31 cellular contexts compared by ENCODE assay signal in the genomic region with DNA sequence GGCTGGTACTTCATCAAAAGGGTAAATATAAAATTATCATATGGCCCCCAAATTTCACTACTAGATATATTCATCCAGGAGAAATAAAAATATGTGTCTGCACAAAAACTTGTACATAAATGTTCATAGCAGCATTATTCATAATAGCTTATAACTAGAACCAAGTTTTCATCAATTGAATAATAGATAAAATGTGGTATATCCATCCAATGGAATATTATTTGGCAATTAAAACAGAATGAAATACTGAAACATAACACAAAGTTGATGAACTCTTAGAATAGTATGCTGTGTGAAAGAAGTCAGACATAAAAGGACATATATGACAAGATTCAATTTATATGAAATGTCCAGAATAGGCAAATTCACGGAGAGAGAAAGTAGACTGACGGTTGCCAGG.
DNase-seq lines count a peak whose midpoint lies in the region; ATAC-seq, FAIRE-seq and TF ChIP-seq lines count a peak whose summit lies in the region.
"Had no signal": no experiment of that assay in that cellular context is flagged by ENCODE, and none has a peak within 500 bp of the region (broad histone marks: within the 10 kb centered on the region; RNA-seq: fewer than 3 reads in every experiment).

No MANE protein-coding gene starts in this region.

- H3K36me3 ChIP-seq in SK-N-SH (replicated peaks in 1 of 2; ENCODE audit: control insufficient read depth in 1 of 2, insufficient read depth in 2 of 2, low read length in 1 of 2) = no peaks in the 10 kb centered on the region
- H3K36me3 ChIP-seq: BE2C; BLaER1; BLaER1 treated with 17β-estradiol and CSF1 and Interleukin-3, amounts not matched to agents 10 nM and 100 nM had no signal

- DNase-seq in SK-N-SH = no peak
- DNase-seq in activated CD4-positive, alpha-beta T cell treated with anti-CD3 and anti-CD28 coated beads, Interleukin-2, amount 50 U/mL, for 1 hour = no peak
- DNase-seq: 8988T; ACHN; AML-193; BE2C; C1 segment of cervical spinal cord; Caco-2; Calu3; CD4-positive, alpha-beta memory T cell; CD4-positive, alpha-beta T cell; CD4-positive, CD25-positive, alpha-beta regulatory T cell; CD8-positive, alpha-beta memory T cell; CD8-positive, alpha-beta T cell; COR-L47; DMS 273 treated with DMSO at 0.1 percent for 48 hours; DMS153; DMS53; DMS79; DMS79 treated with DMSO at 0.1 percent for 48 hours; DND-41; EL had no signal

- no peak for TF ChIP-seq CTCF in SK-N-SH (IDR thresholded peaks at IDR 0.05)

- H3K4me3 ChIP-seq in SK-N-SH (ENCODE audit: low read depth in 2 of 2, low read length in 1 of 2) = no peak overlapping the region
- H3K4me3 ChIP-seq: A549; BLaER1; BLaER1 treated with 17β-estradiol and CSF1 and Interleukin-3, amounts not matched to agents 10 nM and 100 nM had no signal

- POLR2A ChIA-PET in SK-N-SH (lab: Yijun Ruan, JAX) = no interaction called here

- peaks cover 3% of the 10 kb centered on the region for H3F3A ChIP-seq in SK-N-SH (replicated peaks; ENCODE audit: insufficient read depth)

- no peak for ATAC-seq in SK-N-SH treated with all-trans-retinoic acid at 6 μM for 48 hours
- ATAC-seq: A549; CD8-positive, alpha-beta T cell had no signal

- WGBS in SK-N-SH (ENCODE audit: low lambda C conversion rate) = 54% methylated on average over 2 of the region's 2 CpGs

- peaks cover 0 to 9% of the 10 kb centered on the region in 2 experiments; a peak in 2 of 4 replicates for H3K4me1 ChIP-seq in SK-N-SH (ENCODE audit: control insufficient read depth in 1 of 2, insufficient read depth in 2 of 2, low read depth in 1 of 2, low read length in 1 of 2)
- H3K4me1 ChIP-seq: A549; BE2C; BLaER1; BLaER1 treated with 17β-estradiol and CSF1 and Interleukin-3, amounts not matched to agents 10 nM and 100 nM; Caco-2 had no signal

- no peak for TF ChIP-seq RAD21 in SK-N-SH (IDR thresholded peaks at IDR 0.05; ENCODE audit: low read length)

- H3K27ac ChIP-seq in SK-N-SH (ENCODE audit: low read depth in 2 of 2, low read length in 1 of 2) = no peak overlapping the region
- H3K27ac ChIP-seq: 22Rv1; A549; BLaER1; BLaER1 treated with 17β-estradiol and CSF1 and Interleukin-3, amounts not matched to agents 10 nM and 100 nM; C4-2B had no signal

- CTCF ChIA-PET in SK-N-SH (lab: Yijun Ruan, JAX) = no interaction called here

- H3K27me3 ChIP-seq in SK-N-SH (ENCODE audit: insufficient read depth) = no peaks in the 10 kb centered on the region
- H3K27me3 ChIP-seq: BE2C; BLaER1; BLaER1 treated with 17β-estradiol and CSF1 and Interleukin-3, amounts not matched to agents 10 nM and 100 nM had no signal

- no peak overlapping the region for H2AFZ ChIP-seq in SK-N-SH (ENCODE audit: low read depth)

- no peaks in the 10 kb centered on the region for H4K20me1 ChIP-seq in SK-N-SH (ENCODE audit: insufficient read depth)
- H4K20me1 ChIP-seq: BLaER1; BLaER1 treated with 17β-estradiol and CSF1 and Interleukin-3, amounts not matched to agents 10 nM and 100 nM had no signal

- no peak overlapping the region for H3K4me2 ChIP-seq in SK-N-SH
- H3K4me2 ChIP-seq: A549; BLaER1; BLaER1 treated with 17β-estradiol and CSF1 and Interleukin-3, amounts not matched to agents 10 nM and 100 nM had no signal

- no peak overlapping the region for H3K9ac ChIP-seq in SK-N-SH
- H3K9ac ChIP-seq: BLaER1; BLaER1 treated with 17β-estradiol and CSF1 and Interleukin-3, amounts not matched to agents 10 nM and 100 nM had no signal

- H3K9me2 ChIP-seq in SK-N-SH = no peaks in the 10 kb centered on the region

- no peak for TF ChIP-seq EP300 in SK-N-SH (IDR thresholded peaks at IDR 0.05; ENCODE audit: borderline replicate concordance in 1 of 2, low read depth in 1 of 2, low read length in 1 of 2)

- H3K79me2 ChIP-seq in SK-N-SH (ENCODE audit: insufficient read depth) = no peaks in the 10 kb centered on the region

- H3K9me3 ChIP-seq in SK-N-SH = no peaks in the 10 kb centered on the region
- H3K9me3 ChIP-seq: A549, BE2C, BLaER1, Caco-2 had no signal

- FAIRE-seq in colon (lab: Jason Lieb, UNC) = peak; percentile 41
- FAIRE-seq: A204.1, A549, D721Med had no signal

TF ChIP-seq in SK-N-SH treated with all-trans-retinoic acid at 6 μM for 48 hours, 23 proteins besides CTCF, POLR2A, EP300 and RAD21:
- peak; percentile 95 for TF ChIP-seq ZNF8 (CRISPR knock-in tag; IDR thresholded peaks at IDR 0.05)
- no peak for TF ChIP-seq ZFP3 (CRISPR knock-in tag; IDR thresholded peaks at IDR 0.05)

TF ChIP-seq in SK-N-SH, 30 proteins besides CTCF, POLR2A, EP300 and RAD21:
- TF ChIP-seq JUND (IDR thresholded peaks at IDR 0.05) = no peak
- TF ChIP-seq CHD2 (IDR thresholded peaks at IDR 0.05; ENCODE audit: low read length, partially characterized antibody) = no peak
- TF ChIP-seq MEF2A (IDR thresholded peaks at IDR 0.05; ENCODE audit: borderline replicate concordance, low read depth) = no peak
- no peak for TF ChIP-seq TAF1 (IDR thresholded peaks at IDR 0.05; ENCODE audit: borderline replicate concordance, low read depth, low read length)
- no peak for TF ChIP-seq RXRA (IDR thresholded peaks at IDR 0.05; ENCODE audit: borderline replicate concordance, low read depth)
- TF ChIP-seq MXI1 (IDR thresholded peaks at IDR 0.05; ENCODE audit: low read depth, low read length) = no peak
- no peak for TF ChIP-seq FOXM1 (IDR thresholded peaks at IDR 0.05; ENCODE audit: low read depth)
- TF ChIP-seq, protein P1, sequence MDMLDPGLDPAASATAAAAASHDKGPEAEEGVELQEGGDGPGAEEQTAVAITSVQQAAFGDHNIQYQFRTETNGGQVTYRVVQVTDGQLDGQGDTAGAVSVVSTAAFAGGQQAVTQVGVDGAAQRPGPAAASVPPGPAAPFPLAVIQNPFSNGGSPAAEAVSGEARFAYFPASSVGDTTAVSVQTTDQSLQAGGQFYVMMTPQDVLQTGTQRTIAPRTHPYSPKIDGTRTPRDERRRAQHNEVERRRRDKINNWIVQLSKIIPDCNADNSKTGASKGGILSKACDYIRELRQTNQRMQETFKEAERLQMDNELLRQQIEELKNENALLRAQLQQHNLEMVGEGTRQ (IDR thresholded peaks at IDR 0.05; ENCODE audit: borderline replicate concordance, low read depth, low read length) = no peak
- TF ChIP-seq YY1 (IDR thresholded peaks at IDR 0.05; ENCODE audit: low read depth) = no peak
- TF ChIP-seq, protein P2, sequence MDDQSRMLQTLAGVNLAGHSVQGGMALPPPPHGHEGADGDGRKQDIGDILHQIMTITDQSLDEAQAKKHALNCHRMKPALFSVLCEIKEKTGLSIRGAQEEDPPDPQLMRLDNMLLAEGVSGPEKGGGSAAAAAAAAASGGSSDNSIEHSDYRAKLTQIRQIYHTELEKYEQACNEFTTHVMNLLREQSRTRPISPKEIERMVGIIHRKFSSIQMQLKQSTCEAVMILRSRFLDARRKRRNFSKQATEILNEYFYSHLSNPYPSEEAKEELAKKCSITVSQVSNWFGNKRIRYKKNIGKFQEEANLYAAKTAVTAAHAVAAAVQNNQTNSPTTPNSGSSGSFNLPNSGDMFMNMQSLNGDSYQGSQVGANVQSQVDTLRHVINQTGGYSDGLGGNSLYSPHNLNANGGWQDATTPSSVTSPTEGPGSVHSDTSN (IDR thresholded peaks at IDR 0.05) = no peak
- no peak for TF ChIP-seq NRF1 (IDR thresholded peaks at IDR 0.05; ENCODE audit: low read depth, low read length)
- no peak for TF ChIP-seq RFX5 (IDR thresholded peaks at IDR 0.05; ENCODE audit: low read length)
- TF ChIP-seq ELF1 (IDR thresholded peaks at IDR 0.05) = no peak
- TF ChIP-seq, protein P3, sequence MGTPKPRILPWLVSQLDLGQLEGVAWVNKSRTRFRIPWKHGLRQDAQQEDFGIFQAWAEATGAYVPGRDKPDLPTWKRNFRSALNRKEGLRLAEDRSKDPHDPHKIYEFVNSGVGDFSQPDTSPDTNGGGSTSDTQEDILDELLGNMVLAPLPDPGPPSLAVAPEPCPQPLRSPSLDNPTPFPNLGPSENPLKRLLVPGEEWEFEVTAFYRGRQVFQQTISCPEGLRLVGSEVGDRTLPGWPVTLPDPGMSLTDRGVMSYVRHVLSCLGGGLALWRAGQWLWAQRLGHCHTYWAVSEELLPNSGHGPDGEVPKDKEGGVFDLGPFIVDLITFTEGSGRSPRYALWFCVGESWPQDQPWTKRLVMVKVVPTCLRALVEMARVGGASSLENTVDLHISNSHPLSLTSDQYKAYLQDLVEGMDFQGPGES (IDR thresholded peaks at IDR 0.05; ENCODE audit: low read depth, low read length) = no peak
